In genomic region chr7:134432296-134433152, GRCh38 we compare ENCODE assay signal across 8 cellular contexts. TPM values are rescaled to one million over a fixed set of nuclear protein-coding genes. Genes with fewer than 3 reads are reported as not detected.
A peak's percentile ranks its signal among the peaks of the same experiment; 100 is the strongest.
DNase-seq lines count a peak whose midpoint lies in the region; ATAC-seq, FAIRE-seq and TF ChIP-seq lines count a peak whose summit lies in the region.

No MANE protein-coding gene starts in this region.

- H2AK5ac ChIP-seq in H1 (ENCODE audit: low read depth, low read length) (no peak overlapping the region), mesenchymal stem cell (ENCODE audit: low read length, severe bottlenecking) (no peak overlapping the region)

- H4K91ac ChIP-seq in H1 (replicated peaks; ENCODE audit: insufficient read length, low read length) (no peak overlapping the region), mesenchymal stem cell (ENCODE audit: low read length) (peak overlapping the region; percentile 45)

- H2BK5ac ChIP-seq in H1 (ENCODE audit: low read depth, low read length) = no peak overlapping the region
- no peak overlapping the region for H2BK5ac ChIP-seq in mesenchymal stem cell (ENCODE audit: low read depth, low read length, poor library complexity, severe bottlenecking)

- H3K23ac ChIP-seq in H1 (ENCODE audit: insufficient read length) (no peak overlapping the region), mesenchymal stem cell (ENCODE audit: low read length in 2 of 2) (no peak overlapping the region)

- peak overlapping the region in 1 of 2 donors; percentile 30 for H3K4me3 ChIP-seq in CD4-positive, alpha-beta memory T cell (ENCODE audit: low read length in 2 of 2)
- H3K4me3 ChIP-seq in H1 (ENCODE audit: extremely low read depth in 1 of 4, insufficient read depth in 2 of 4, low read depth in 3 of 4, low read length in 4 of 4) (peak overlapping the region; percentile 38 to 68 (median 58); a peak in 7 of 8 replicates), mesenchymal stem cell (ENCODE audit: insufficient read depth in 1 of 2, low read depth in 1 of 2, low read length in 2 of 2) (peak overlapping the region; percentile 42 to 74)

- H3K4me2 ChIP-seq in H1 (ENCODE audit: insufficient read depth in 1 of 2, low read depth in 2 of 2, low read length in 2 of 2) (peak overlapping the region; percentile 24 to 89), mesenchymal stem cell (ENCODE audit: low read length, poor library complexity, severe bottlenecking) (peak overlapping the region; percentile 80)

- H2BK15ac ChIP-seq in H1 (ENCODE audit: low read length) = no peak overlapping the region
- no peak overlapping the region for H2BK15ac ChIP-seq in mesenchymal stem cell (ENCODE audit: low read depth, poor library complexity, severe bottlenecking)

- H2BK20ac ChIP-seq in H1 (ENCODE audit: low read length) = no peak overlapping the region

- peaks cover 13% of the 10 kb centered on the region for H3K4me1 ChIP-seq in CD4-positive, alpha-beta memory T cell (ENCODE audit: insufficient read depth, low read length)
- peaks cover 0 to 2% (median under 1%) of the 10 kb centered on the region in 4 experiments; a peak in 1 of 7 replicates for H3K4me1 ChIP-seq in H1 (replicated peaks in 1 of 4; ENCODE audit: control insufficient read depth in 3 of 4, insufficient read depth in 4 of 4, low read length in 3 of 4)
- peaks cover 7% of the 10 kb centered on the region for H3K4me1 ChIP-seq in mesenchymal stem cell (ENCODE audit: control insufficient read depth, insufficient read depth, low read depth, low read length)

- peak overlapping the region; percentile 79 to 93 (median 85) for H3K4me3 Mint-ChIP-seq in CD4-positive, alpha-beta memory T cell

- H3K4me1 Mint-ChIP-seq in CD4-positive, alpha-beta memory T cell = peaks cover 8 to 14% (median 10%) of the 10 kb centered on the region in 4 donors

- intact Hi-C loops in CD4-positive, alpha-beta memory T cell (cut with micrococcal nuclease) = loop anchor here (1.0 to 10.0 kb wide), 7 partner anchors 27 to 522 kb away; partner anchors contain the start of genes AKR1B1 and SLC35B4

- TF ChIP-seq RAD21 in H1 (IDR thresholded peaks at IDR 0.05 in 1 of 2, conservative IDR thresholded peaks at IDR 0.05 in 1 of 2; ENCODE audit: low read depth in 2 of 2, low read length in 2 of 2) = peak; percentile 94 to 95

- no peaks in the 10 kb centered on the region; the same call in 1 of the 2 replicates for H3K23me2 ChIP-seq in H1 (ENCODE audit: low read depth, low read length)

- ATAC-seq in GM19455 (IDR thresholded peaks at IDR 0.05; ENCODE audit: unreplicated experiment) = peak; percentile 97
- peak; percentile 75 for ATAC-seq in HG03575 (IDR thresholded peaks at IDR 0.05; ENCODE audit: extremely low read depth, insufficient number of reproducible peaks, low FRiP score, unreplicated experiment)

- peak; percentile 68 to 72 (median 69) for DNase-seq in CD4-positive, alpha-beta memory T cell
- DNase-seq in NCI-H82 (lab: John Stamatoyannopoulos, UW) (peak; percentile 98), H1 (ENCODE audit: low read depth in 1 of 2, low spot score in 2 of 2) (peak; percentile 73 to 84), mesenchymal stem cell (peak; percentile 93)
- DNase-seq in activated CD8-positive, alpha-beta memory T cell treated with anti-CD3 and anti-CD28 coated beads for 48 hours (ENCODE audit: low read depth in 2 of 3, low spot score in 2 of 3) = peak; percentile 35 to 50 (median 37)
- peak; percentile 38 for DNase-seq in stimulated activated CD8-positive, alpha-beta memory T cell treated with anti-CD3 and anti-CD28 coated beads, Interleukin-12 subunit alpha, Interleukin-12 subunit beta, amount 100 ng/mL, for 24 hours (ENCODE audit: extremely low read depth)

- peaks cover 2 to 3% of the 10 kb centered on the region in 2 donors for H3K27me3 Mint-ChIP-seq in CD4-positive, alpha-beta memory T cell

- H3K27me3 ChIP-seq in CD4-positive, alpha-beta memory T cell (ENCODE audit: insufficient read depth, low read length) = no peaks in the 10 kb centered on the region
- H3K27me3 ChIP-seq in H1 (replicated peaks in 1 of 4; ENCODE audit: control insufficient read depth in 3 of 4, extremely low read depth in 1 of 4, insufficient read depth in 3 of 4, low read length in 3 of 4) = no peaks in the 10 kb centered on the region; a peak in 2 of 7 replicates
- no peaks in the 10 kb centered on the region for H3K27me3 ChIP-seq in mesenchymal stem cell (ENCODE audit: control insufficient read depth in 1 of 2, insufficient read depth in 1 of 2, low read length in 2 of 2)

- H2BK12ac ChIP-seq in H1 (ENCODE audit: low read depth, low read length) = no peak overlapping the region
- peak overlapping the region in 1 of 2 experiments; percentile 16 for H2BK12ac ChIP-seq in mesenchymal stem cell (ENCODE audit: low read length in 2 of 2)

- H3K36me3 ChIP-seq in CD4-positive, alpha-beta memory T cell (ENCODE audit: insufficient read depth, low read length) = no peaks in the 10 kb centered on the region
- H3K36me3 ChIP-seq in H1 (ENCODE audit: control insufficient read depth in 2 of 4, insufficient read depth in 4 of 4, low read length in 3 of 4) (no peaks in the 10 kb centered on the region), mesenchymal stem cell (ENCODE audit: control insufficient read depth in 1 of 2, insufficient read depth in 2 of 2, low read depth in 1 of 2, low read length in 2 of 2) (no peaks in the 10 kb centered on the region)

- peak; percentile 55 to 89 (median 86) for TF ChIP-seq CTCF in H1 (IDR thresholded peaks at IDR 0.05; ENCODE audit: control extremely low read depth in 1 of 3, insufficient read depth in 1 of 3, low read depth in 1 of 3, low read length in 3 of 3)

- H2BK120ac ChIP-seq in H1 (replicated peaks; ENCODE audit: low read depth, low read length) (no peak overlapping the region), mesenchymal stem cell (ENCODE audit: low read depth, low read length) (no peak overlapping the region)

- no peaks in the 10 kb centered on the region for H3K9me3 Mint-ChIP-seq in CD4-positive, alpha-beta memory T cell

- POLR2A ChIA-PET in CD4-positive, alpha-beta memory T cell (lab: Charles Lee; ENCODE audit: partially characterized antibody) = interaction anchor here (0.6 to 2.1 kb wide), 11 partner anchors 11 to 1351 kb away, joined by 3 to 15 read pairs (median 3); partner anchors contain the start of genes AKR1B1, BPGM, CHCHD3 and SLC35B4
- POLR2A ChIA-PET in H1 (lab: Charles Lee; ENCODE audit: partially characterized antibody) = interaction anchor here (0.9 to 1.5 kb wide), 2 partner anchors 26 to 78 kb away, joined by 4 to 5 read pairs; partner anchors contain the start of gene AKR1B1

- CTCF ChIA-PET in CD4-positive, alpha-beta memory T cell (lab: Charles Lee; ENCODE audit: partially characterized antibody) = interaction anchor here (0.7 to 5.3 kb wide), 47 partner anchors 8 to 737 kb away, joined by 3 to 209 read pairs (median 5); partner anchors contain the start of genes AKR1B1, AKR1B15, BPGM and CYREN
- CTCF ChIA-PET in H1 (lab: Charles Lee; ENCODE audit: partially characterized antibody) = interaction anchor here (0.7 to 3.8 kb wide), 47 partner anchors 8 to 336 kb away, joined by 3 to 108 read pairs (median 5); partner anchors contain the start of genes AKR1B10 and AKR1B15

- H3K14ac ChIP-seq in H1 (ENCODE audit: insufficient read length) (no peak overlapping the region), mesenchymal stem cell (ENCODE audit: low read length in 2 of 2) (peak overlapping the region in 1 of 2 experiments; percentile 0)

- H3K79me2 ChIP-seq in H1 (ENCODE audit: control insufficient read depth in 1 of 2, insufficient read depth in 2 of 2, low read length in 2 of 2) = no peaks in the 10 kb centered on the region

- H4K20me1 ChIP-seq in H1 (replicated peaks in 1 of 2; ENCODE audit: control insufficient read depth in 1 of 2, insufficient read depth in 2 of 2, low read length in 2 of 2) = no peaks in the 10 kb centered on the region

- peak; percentile 98 for FAIRE-seq in H1 (lab: Jason Lieb, UNC)

- H4K5ac ChIP-seq in H1 (ENCODE audit: insufficient read length, low read depth, low read length) = peak overlapping the region; percentile 44

- H3K9me3 ChIP-seq in CD4-positive, alpha-beta memory T cell (ENCODE audit: control insufficient read depth in 1 of 2, low read length in 2 of 2) = no peaks in the 10 kb centered on the region
- no peaks in the 10 kb centered on the region for H3K9me3 ChIP-seq in H1 (ENCODE audit: insufficient read depth in 2 of 2, low read depth in 1 of 2, low read length in 1 of 2)
- peaks cover 8% of the 10 kb centered on the region for H3K9me3 ChIP-seq in mesenchymal stem cell (ENCODE audit: control insufficient read depth, low read length)

- no peaks in the 10 kb centered on the region for H3K36me3 Mint-ChIP-seq in CD4-positive, alpha-beta memory T cell

- H4K8ac ChIP-seq in H1 (ENCODE audit: extremely low read depth, insufficient read depth, low read length) (peak overlapping the region; percentile 87; the same call in 1 of the 2 replicates), mesenchymal stem cell (ENCODE audit: low read length) (peak overlapping the region; percentile 82)

- H3K4ac ChIP-seq in H1 (replicated peaks; ENCODE audit: insufficient read length, low read depth, low read length) (no peak overlapping the region), mesenchymal stem cell (ENCODE audit: low read depth in 1 of 2, low read length in 2 of 2) (peak overlapping the region in 1 of 2 experiments; percentile 13)

- H3K79me1 ChIP-seq in H1 (ENCODE audit: low read depth, low read length) (no peaks in the 10 kb centered on the region), mesenchymal stem cell (replicated peaks; ENCODE audit: low read length, poor library complexity, severe bottlenecking) (no peaks in the 10 kb centered on the region)

- 10% methylated on average over 31 of the region's 31 CpGs; no CpG with 5 or more reads in 1 of the 2 experiments for WGBS in H1 (ENCODE audit: extremely low coverage in 1 of 2, insufficient coverage in 1 of 2, insufficient read length in 1 of 2, insufficient replicate concordance in 2 of 2, low coverage in 1 of 2, low lambda C conversion rate in 2 of 2, missing lambda C conversion rate in 1 of 2), 2 experiments
- WGBS in mesenchymal stem cell = 13% methylated on average over 31 of the region's 31 CpGs

- H3K9ac ChIP-seq in H1 (replicated peaks in 1 of 4; ENCODE audit: extremely low read depth in 1 of 4, low read depth in 3 of 4, low read length in 3 of 4) (no peak overlapping the region), mesenchymal stem cell (ENCODE audit: low read length) (peak overlapping the region; percentile 83)

- TF ChIP-seq POLR2A in H1 (IDR thresholded peaks at IDR 0.05; ENCODE audit: control extremely low read depth in 1 of 2, low read depth in 2 of 2, low read length in 2 of 2) = no peak; a peak in 1 of 3 replicates

- H3K18ac ChIP-seq in H1 (ENCODE audit: extremely low read depth, low read length) (peak overlapping the region; percentile 6; the same call in 1 of the 2 replicates), mesenchymal stem cell (ENCODE audit: low read depth in 1 of 2, low read length in 2 of 2) (peak overlapping the region; percentile 14 to 46)

- no peak overlapping the region for H3K56ac ChIP-seq in H1 (replicated peaks; ENCODE audit: insufficient read length, low read depth, low read length)

- peak overlapping the region; percentile 21 for H3K27ac ChIP-seq in CD4-positive, alpha-beta memory T cell (ENCODE audit: low read depth, low read length)
- H3K27ac ChIP-seq in H1 (ENCODE audit: low read depth, low read length) = no peak overlapping the region
- H3K27ac ChIP-seq in mesenchymal stem cell (ENCODE audit: low read length, poor library complexity, severe bottlenecking) = peak overlapping the region; percentile 28

- TF ChIP-seq EP300 in H1 (IDR thresholded peaks at IDR 0.05; ENCODE audit: borderline replicate concordance in 1 of 2, low read depth in 2 of 2, low read length in 2 of 2) = no peak

- H2AFZ ChIP-seq in H1 (ENCODE audit: low read length) = peak overlapping the region; percentile 100
- H2AFZ ChIP-seq in mesenchymal stem cell (ENCODE audit: low read depth, low read length) = peak overlapping the region; percentile 32

- H3K27ac Mint-ChIP-seq in CD4-positive, alpha-beta memory T cell = peak overlapping the region; percentile 85 to 94 (median 92)

RNA-seq across cellular contexts. Expression of gene AKR1B1, which starts 26.4 kb away (rescaled TPM):
- total RNA-seq in CD4-positive, alpha-beta memory T cell = 10 to 100 TPM; 81.2 to 91.1 TPM
- polyA plus RNA-seq in CD4-positive, alpha-beta memory T cell = 100 to 1,000 TPM; 136 to 199 TPM
- 189 and 195 TPM in 2 replicates for total RNA-seq in H1 (2021; fragmentation: NEBNext Ultra II Directional; extraction: Animal tissue kit (Norgen Biotek cat#: 25700))
- polyA plus RNA-seq in H1 (2011; rRNA removed) = 215 and 273 TPM in 2 replicates
- 257 TPM for polyA plus RNA-seq in H1 (2011; cell fraction: cytosol; rRNA removed)
- polyA plus RNA-seq in H1 (2011; cell fraction: nucleus; rRNA removed) = 214 TPM
- 196 to 244 TPM (median 233 TPM) in 4 replicates for polyA plus RNA-seq in H1 (2012, experiment 1 of 2)
- polyA plus RNA-seq in H1 (2012, experiment 2 of 2) = 315 TPM
- 142 TPM for polyA plus RNA-seq in H1 (2013, experiment 1 of 2)
- 141 TPM for polyA plus RNA-seq in H1 (2013, experiment 2 of 2)
- 152 and 157 TPM in 2 replicates for polyA minus RNA-seq in H1 (2011; rRNA and poly(A)+ RNA removed)
- polyA minus RNA-seq in H1 (2011; cell fraction: cytosol; rRNA and poly(A)+ RNA removed) = 57.9 TPM
- polyA minus RNA-seq in H1 (2011; cell fraction: nucleus; rRNA and poly(A)+ RNA removed) = 85.7 TPM
- polyA plus RNA-seq in mesenchymal stem cell (2013, experiment 1 of 2) = 236 TPM
- 247 TPM for polyA plus RNA-seq in mesenchymal stem cell (2013, experiment 2 of 2)

Comparison
In these comparisons a context has a peak if more than half of its experiments do, and no peak if none do; other contexts are left out.
1. DNase-seq: peak in every context shown above with its lines; median percentile 98 in NCI-H82; 93 in mesenchymal stem cell; 78 in H1; 69 in CD4-positive, alpha-beta memory T cell; 38 in stimulated activated CD8-positive, alpha-beta memory T cell treated with anti-CD3 and anti-CD28 coated beads, Interleukin-12 subunit alpha, Interleukin-12 subunit beta, amount 100 ng/mL, for 24 hours; 37 in activated CD8-positive, alpha-beta memory T cell treated with anti-CD3 and anti-CD28 coated beads for 48 hours.